In the genomic region with DNA sequence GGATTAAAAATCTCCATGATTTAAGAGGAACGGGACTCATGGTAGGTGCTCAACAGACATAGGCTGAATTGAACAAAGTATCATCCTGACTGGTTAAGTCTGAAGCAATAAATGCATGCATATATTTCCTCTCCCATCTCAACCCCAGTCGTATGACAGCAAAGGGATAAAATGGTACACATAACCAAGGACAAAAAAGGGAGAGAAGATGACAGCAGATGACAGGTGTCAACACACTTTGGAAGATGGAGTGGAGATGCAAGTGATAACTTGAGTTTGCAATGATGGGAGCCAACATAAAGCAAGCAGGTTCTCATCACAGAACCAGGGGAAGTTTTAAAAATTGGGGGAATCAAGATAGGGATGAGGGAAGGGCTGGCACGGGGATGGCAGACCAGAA, we compare ENCODE assay signal across 22 cellular contexts. TPM values are rescaled to one million over a fixed set of nuclear protein-coding genes. Genes with fewer than 3 reads are reported as not detected.
"Had no signal": no experiment of that assay in that cellular context is flagged by ENCODE, and none has a peak within 500 bp of the region (broad histone marks: within the 10 kb centered on the region; RNA-seq: fewer than 3 reads in every experiment).

No MANE protein-coding gene starts in this region.

- ATAC-seq: left cardiac atrium, lower lobe of right lung, right cardiac atrium had no signal

- H3K27me3 ChIP-seq: hepatocyte, ovary had no signal

- H3K4me2 ChIP-seq: hepatocyte had no signal

- H2AFZ ChIP-seq: hepatocyte had no signal

- H3K36me3 ChIP-seq: ovary had no signal

- H3K27ac Mint-ChIP-seq: endodermal cell, nephron progenitor cell had no signal

- H3K9me3 ChIP-seq: lower lobe of right lung, ovary had no signal

- H3K4me3 Mint-ChIP-seq: endodermal cell, nephron progenitor cell had no signal

- DNase-seq: effector CD4-positive, alpha-beta T cell; endodermal cell; erythroblast; foreskin melanocyte; kidney; left cardiac atrium; left ventricle myocardium inferior; lower lobe of right lung; mesenchymal stem cell; midbrain; nephron progenitor cell; ovary; right cardiac atrium; small intestine; stimulated activated CD4-positive, alpha-beta T cell treated with anti-CD3 and anti-CD28 coated beads, Interleukin-4, amount 100 ng/mL, for 1 hour; stimulated activated CD8-positive, alpha-beta memory T cell treated with anti-CD3 and anti-CD28 coated beads, Interleukin-4, amount 100 ng/mL, for 48 hours; stimulated activated naive CD4-positive, alpha-beta T cell treated with Interleukin-2 at 50 U/mL for 16 hours; trophoblast cell had no signal

- FAIRE-seq: endothelial cell of umbilical vein, kidney, small intestine had no signal

- H3K27ac ChIP-seq: coronary artery, hepatocyte, left ventricle myocardium inferior, lower lobe of right lung, ovary had no signal

- H3K4me3 ChIP-seq: coronary artery, hepatocyte, left ventricle myocardium inferior, lower lobe of right lung, ovary had no signal

RNA-seq across cellular contexts. Expression of gene RBP5, which starts 24.9 kb away (rescaled TPM):
- total RNA-seq: chondrocyte, endothelial cell of umbilical vein had no signal
